8 cellular contexts compared by ENCODE assay signal in the genomic region with DNA sequence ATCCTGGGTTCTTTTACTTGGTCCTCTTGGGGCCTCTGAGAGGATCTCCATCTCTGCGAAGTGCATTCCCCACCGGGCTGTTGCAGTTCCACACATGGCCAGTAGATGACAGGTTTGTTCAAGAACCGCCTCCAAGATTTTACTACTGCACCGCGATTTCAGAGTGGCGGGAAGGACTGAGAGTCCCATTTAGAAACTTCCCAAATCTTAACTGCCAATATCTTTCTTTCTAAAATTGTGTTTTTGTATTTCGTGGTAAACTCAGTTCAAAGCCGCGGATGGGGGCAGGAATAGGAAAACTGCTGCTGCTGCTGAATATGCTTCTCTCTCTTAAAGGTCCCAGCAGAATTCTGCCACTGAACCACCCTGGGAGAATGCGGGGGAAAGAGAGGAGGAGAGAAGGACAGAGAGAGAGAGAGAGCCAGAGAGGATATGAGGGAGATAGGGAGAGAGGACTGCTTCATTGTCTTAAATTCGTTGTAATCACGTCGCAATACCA. TPM values are rescaled to one million over a fixed set of nuclear protein-coding genes. Genes with fewer than 3 reads are reported as not detected.
A peak's percentile ranks its signal among the peaks of the same experiment; 100 is the strongest.
DNase-seq lines count a peak whose midpoint lies in the region; ATAC-seq and TF ChIP-seq lines count a peak whose summit lies in the region.

No MANE protein-coding gene starts in this region.

- no peak for ATAC-seq in GM19351 (IDR thresholded peaks at IDR 0.05; ENCODE audit: unreplicated experiment)

- TF ChIP-seq CTCF in parathyroid adenoma (IDR thresholded peaks at IDR 0.05) (peak; percentile 99), type B pancreatic cell (conservative IDR thresholded peaks at IDR 0.05) (peak; percentile 94)

- no peaks in the 10 kb centered on the region for H3K36me3 ChIP-seq in parathyroid adenoma (ENCODE audit: control insufficient read depth, insufficient read depth, low read length)

- no peak overlapping the region for H3K4me3 ChIP-seq in parathyroid adenoma (ENCODE audit: low read depth, low read length)

- no peak overlapping the region for H3K27ac ChIP-seq in parathyroid adenoma

- peak overlapping the region; percentile 6 for H3K4me3 Mint-ChIP-seq in type B pancreatic cell

- peaks cover 5% of the 10 kb centered on the region for H3K27me3 ChIP-seq in parathyroid adenoma (ENCODE audit: control insufficient read depth, insufficient read depth, low read length)

- H3K36me3 Mint-ChIP-seq in type B pancreatic cell: no peaks in the 10 kb centered on the region

- peak overlapping the region; percentile 8 for H3K4me2 ChIP-seq in parathyroid adenoma (ENCODE audit: low read length)

- DNase-seq in DMS153 treated with DMSO at 0.1 percent for 48 hours (lab: John Stamatoyannopoulos, UW; ENCODE audit: unreplicated experiment) (peak; percentile 18), KG1 (lab: John Stamatoyannopoulos, UW) (peak; percentile 76), SK-N-DZ (ENCODE audit: low spot score) (peak; percentile 57), globus pallidus (ENCODE audit: low spot score) (peak; percentile 58), type B pancreatic cell (ENCODE audit: extremely low spot score, unreplicated experiment) (peak; percentile 76)
- DNase-seq in activated naive CD4-positive, alpha-beta T cell (lab: John Stamatoyannopoulos, UW): peak; percentile 19 to 67 (median 62)

- H3K27ac Mint-ChIP-seq in type B pancreatic cell: no peak overlapping the region

- H2AFZ ChIP-seq in parathyroid adenoma: no peak overlapping the region

- no peaks in the 10 kb centered on the region for H3K9me3 Mint-ChIP-seq in type B pancreatic cell

- H3K4me1 ChIP-seq in parathyroid adenoma: no peaks in the 10 kb centered on the region

- peaks cover 71% of the 10 kb centered on the region for H3K27me3 Mint-ChIP-seq in type B pancreatic cell

- H3K79me2 ChIP-seq in parathyroid adenoma: no peaks in the 10 kb centered on the region

- peaks cover 4% of the 10 kb centered on the region for H3K4me1 Mint-ChIP-seq in type B pancreatic cell (ENCODE audit: unreplicated experiment)

- no peaks in the 10 kb centered on the region for H3K9me3 ChIP-seq in parathyroid adenoma (ENCODE audit: control insufficient read depth, low read length)

- no peak overlapping the region for H3K9ac ChIP-seq in parathyroid adenoma

RNA-seq across cellular contexts. Expression of gene BTNL2, which starts 8.6 kb away (rescaled TPM):
- polyA plus RNA-seq in SK-N-DZ (2014; cell fraction: cytosol; rRNA removed): not detected in 2 replicates
- polyA plus RNA-seq in SK-N-DZ (2014; cell fraction: nucleus; rRNA removed): not detected in 2 replicates
- total RNA-seq in type B pancreatic cell (ENCODE audit: low replicate concordance): not detected in 2 replicates

RNA-seq across cellular contexts. Expression of gene HLA-DRA, which starts 24.1 kb away (rescaled TPM):
- not detected in 2 replicates for polyA plus RNA-seq in SK-N-DZ (2014; cell fraction: cytosol; rRNA removed)
- not detected in 2 replicates for polyA plus RNA-seq in SK-N-DZ (2014; cell fraction: nucleus; rRNA removed)
- total RNA-seq in type B pancreatic cell (ENCODE audit: low replicate concordance): 1.4 and 2.1 TPM in 2 replicates

RNA-seq across cellular contexts. Expression of gene TSBP1, which starts 43.9 kb away (rescaled TPM):
- polyA plus RNA-seq in SK-N-DZ (2014; cell fraction: cytosol; rRNA removed): not detected in 2 replicates
- not detected in 2 replicates for polyA plus RNA-seq in SK-N-DZ (2014; cell fraction: nucleus; rRNA removed)
- not detected in 2 replicates for total RNA-seq in type B pancreatic cell (ENCODE audit: low replicate concordance)

Comparison
In these comparisons a context has a peak if more than half of its experiments do, and no peak if none do; other contexts are left out.
1. DNase-seq: peak in every context shown above with its lines; median percentile 76 in KG1; 76 in type B pancreatic cell; 62 in activated naive CD4-positive, alpha-beta T cell; 58 in globus pallidus; 57 in SK-N-DZ; 18 in DMS153 treated with DMSO at 0.1 percent for 48 hours.